Comparison of ENCODE assay signal across 17 cellular contexts in the genomic region with DNA sequence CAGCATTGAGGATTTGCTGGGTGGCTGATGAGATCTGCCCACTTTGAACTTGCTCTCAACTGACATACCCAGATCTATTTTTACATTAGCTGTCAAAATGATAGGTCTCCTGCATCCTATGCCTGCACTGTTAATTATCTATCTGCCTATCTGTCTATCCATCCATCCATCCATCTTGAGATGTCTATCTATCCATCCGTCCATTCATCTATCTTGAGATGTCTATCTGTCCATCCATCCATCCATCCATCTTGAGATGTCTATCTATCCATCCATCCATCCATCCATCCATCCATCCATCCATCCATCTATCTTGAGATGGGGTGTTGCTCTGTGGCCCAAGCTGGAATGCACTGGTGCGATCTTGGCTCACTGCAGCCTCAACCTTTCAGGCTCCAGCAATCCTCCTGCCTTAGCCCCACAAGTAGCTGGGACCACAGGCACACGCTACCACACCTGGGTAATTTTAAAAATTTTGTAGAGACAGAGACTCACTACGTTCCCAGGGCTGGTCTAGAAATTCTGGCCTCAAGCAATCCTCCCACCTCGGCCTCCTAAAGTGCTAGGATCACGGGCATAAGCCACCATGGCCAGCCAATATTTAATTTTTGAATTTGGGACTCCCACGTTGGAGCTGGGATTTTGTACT.
DNase-seq lines count a peak whose midpoint lies in the region; ATAC-seq and TF ChIP-seq lines count a peak whose summit lies in the region.
"Had no signal": no experiment of that assay in that cellular context is flagged by ENCODE, and none has a peak within 500 bp of the region (broad histone marks: within the 10 kb centered on the region; RNA-seq: fewer than 3 reads in every experiment).

No MANE protein-coding gene starts in this region.

- H3K4me1 ChIP-seq in HEK293 (ENCODE audit: control insufficient read depth, insufficient read depth, low read length): no peaks in the 10 kb centered on the region
- H3K4me1 ChIP-seq in lung (ENCODE audit: control insufficient read depth in 2 of 2, insufficient read depth in 2 of 2, low read length in 2 of 2): no peaks in the 10 kb centered on the region
- no peaks in the 10 kb centered on the region for H3K4me1 ChIP-seq in vagina
- H3K4me1 ChIP-seq: A549, Caco-2 had no signal

- H3K4me3 ChIP-seq in HEK293 (ENCODE audit: low read depth, low read length) (no peak overlapping the region), lung (no peak overlapping the region), vagina (no peak overlapping the region)
- H3K4me3 ChIP-seq: A549; BLaER1 treated with 17β-estradiol and CSF1 and Interleukin-3, amounts not matched to agents 10 nM and 100 nM; GM12878 had no signal

- H3K27ac ChIP-seq in HEK293 (ENCODE audit: extremely low read depth, low read depth, low read length) (no peak overlapping the region), lung (ENCODE audit: low read depth in 1 of 2, low read length in 1 of 2) (no peak overlapping the region), vagina (no peak overlapping the region)
- H3K27ac ChIP-seq: 22Rv1; A549; BLaER1 treated with 17β-estradiol and CSF1 and Interleukin-3, amounts not matched to agents 10 nM and 100 nM; C4-2B had no signal

- CTCF ChIA-PET in HEK293 (lab: Yijun Ruan, JAX): no interaction called here

- H3K36me3 ChIP-seq in HEK293 (ENCODE audit: control insufficient read depth in 2 of 2, insufficient read depth in 1 of 2, low read length in 2 of 2) (no peaks in the 10 kb centered on the region), lung (ENCODE audit: control insufficient read depth in 2 of 2, insufficient read depth in 2 of 2, low read length in 2 of 2) (no peaks in the 10 kb centered on the region), vagina (no peaks in the 10 kb centered on the region)
- H3K36me3 ChIP-seq: BLaER1 treated with 17β-estradiol and CSF1 and Interleukin-3, amounts not matched to agents 10 nM and 100 nM had no signal

- POLR2A ChIA-PET in HEK293 (lab: Yijun Ruan, JAX): no interaction called here

- WGBS in lung, 2 donors: 89 to 94% methylated on average over 7 of the region's 7 CpGs

- intact Hi-C loops in vagina (cut with DNase I): no loop called here

- DNase-seq in lung (ENCODE audit: low spot score): peak; percentile 2
- DNase-seq in vagina (ENCODE audit: extremely low spot score in 2 of 2): peak; percentile 62 to 82
- DNase-seq in EL: no peak
- DNase-seq: AML-193; Caco-2; Calu3; CD4-positive, alpha-beta T cell; CD8-positive, alpha-beta T cell; DMS79 treated with DMSO at 0.1 percent for 48 hours; GDM1 had no signal

- H3K27me3 ChIP-seq in lung (ENCODE audit: control insufficient read depth, insufficient read depth) (no peaks in the 10 kb centered on the region), vagina (no peaks in the 10 kb centered on the region)
- H3K27me3 ChIP-seq: BLaER1 treated with 17β-estradiol and CSF1 and Interleukin-3, amounts not matched to agents 10 nM and 100 nM had no signal

- TF ChIP-seq CTCF in HEK293 (tag by site-specific recombination; IDR thresholded peaks at IDR 0.05) (no peak), lung (IDR thresholded peaks at IDR 0.05; ENCODE audit: control extremely low read depth, extremely low read depth) (no peak), vagina (IDR thresholded peaks at IDR 0.05) (no peak)

- H3K9me3 ChIP-seq in HEK293 (ENCODE audit: control insufficient read depth, insufficient read depth, low read depth, low read length) (no peaks in the 10 kb centered on the region), lung (ENCODE audit: control insufficient read depth in 2 of 2, insufficient read depth in 1 of 2, low read length in 1 of 2) (peaks cover 0 to 6% of the 10 kb centered on the region in 2 donors), vagina (no peaks in the 10 kb centered on the region)
- H3K9me3 ChIP-seq: Caco-2 had no signal

- ATAC-seq in lung (ENCODE audit: insufficient read depth, low FRiP score) (no peak), GM18520 (IDR thresholded peaks at IDR 0.05; ENCODE audit: unreplicated experiment) (no peak)
- ATAC-seq: A549; CD8-positive, alpha-beta T cell; GM12878 had no signal

- TF ChIP-seq POLR2A in vagina (IDR thresholded peaks at IDR 0.05): no peak

TF ChIP-seq in HEK293, 187 proteins besides CTCF, POLR2A, EP300 and RAD21:
- no peak for TF ChIP-seq ZNF146 (tag by site-specific recombination; IDR thresholded peaks at IDR 0.05)
- peak; percentile 73 for TF ChIP-seq ZNF366 (tag by site-specific recombination; conservative IDR thresholded peaks at IDR 0.05)
